Comparison of ENCODE assay signal across 21 cellular contexts in genomic region chr10:124227306-124228016, GRCh38.
A peak's percentile ranks its signal among the peaks of the same experiment; 100 is the strongest.
DNase-seq lines count a peak whose midpoint lies in the region; ATAC-seq and TF ChIP-seq lines count a peak whose summit lies in the region.
"Had no signal": no experiment of that assay in that cellular context is flagged by ENCODE, and none has a peak within 500 bp of the region (broad histone marks: within the 10 kb centered on the region; RNA-seq: fewer than 3 reads in every experiment).

No MANE protein-coding gene starts in this region.

- H3K36me3 ChIP-seq in adrenal gland (replicated peaks in 1 of 2): no peaks in the 10 kb centered on the region
- H3K36me3 ChIP-seq: BLaER1 had no signal

- no peaks in the 10 kb centered on the region for H3K27me3 ChIP-seq in adrenal gland
- H3K27me3 ChIP-seq: BLaER1 had no signal

- TF ChIP-seq POLR2A in adrenal gland (IDR thresholded peaks at IDR 0.05): no peak

- no peak overlapping the region for H3K4me3 ChIP-seq in adrenal gland
- H3K4me3 ChIP-seq: A549, BLaER1 had no signal

- DNase-seq in activated CD8-positive, alpha-beta memory T cell treated with anti-CD3 and anti-CD28 coated beads, Interleukin-2, amount 10 ng/mL, durations not matched to agents 7 days and 5 days: no peak
- no peak for DNase-seq in activated CD8-positive, alpha-beta memory T cell treated with anti-CD3 and anti-CD28 coated beads, Interleukin-2, amount 50 U/mL, for 4 hours
- DNase-seq in NAMALWA (ENCODE audit: low spot score) (peak; percentile 47), adrenal gland (no peak), left cardiac atrium (no peak)
- DNase-seq in activated naive CD8-positive, alpha-beta T cell treated with anti-CD3 and anti-CD28 coated beads for 36 hours: no peak
- no peak for DNase-seq in natural killer cell treated with Interleukin-12 subunit alpha and Interleukin-12 subunit beta and Interleukin-15 and Interleukin-18, amount 100 ng/mL, for 72 hours (ENCODE audit: low spot score)
- DNase-seq: activated CD4-positive, alpha-beta T cell treated with anti-CD3 and anti-CD28 coated beads for 1 hour; activated naive CD4-positive, alpha-beta T cell treated with Interleukin-2 at 50 U/mL for 16 hours; kidney glomerular epithelial cell; NCI-H1694 treated with DMSO at 0.1 percent for 48 hours; NCI-H524 treated with DMSO at 0.1 percent for 48 hours; NK-92 treated with Interleukin-12 subunit alpha and Interleukin-12 subunit beta, amount 100 ng/mL, for 24 hours; SIG-M5; stimulated activated CD8-positive, alpha-beta memory T cell treated with anti-CD3 and anti-CD28 coated beads, Interleukin-4, amount 100 ng/mL, for 48 hours; SW 1271 had no signal

- CTCF ChIA-PET in activated CD8-positive, alpha-beta memory T cell treated with anti-CD3 and anti-CD28 coated beads, Interleukin-2, amount 10 ng/mL, durations not matched to agents 7 days and 5 days (lab: Charles Lee): no interaction called here

- intact Hi-C loops in adrenal gland (cut with DNase I) (no loop called here), left cardiac atrium (cut with DNase I) (no loop called here)

- no peaks in the 10 kb centered on the region for H3K9me3 ChIP-seq in adrenal gland (replicated peaks in 1 of 3)
- H3K9me3 ChIP-seq: BLaER1 had no signal

- H3K27ac Mint-ChIP-seq in activated CD8-positive, alpha-beta memory T cell treated with anti-CD3 and anti-CD28 coated beads, Interleukin-2, amount 10 ng/mL, durations not matched to agents 7 days and 5 days: peak overlapping the region; percentile 75
- peak overlapping the region; percentile 48 for H3K27ac Mint-ChIP-seq in activated naive CD8-positive, alpha-beta T cell treated with anti-CD3 and anti-CD28 coated beads for 36 hours
- H3K27ac Mint-ChIP-seq in natural killer cell treated with Interleukin-12 subunit alpha and Interleukin-12 subunit beta and Interleukin-15 and Interleukin-18, amount 100 ng/mL, for 72 hours: peak overlapping the region; percentile 87 to 96
- H3K27ac Mint-ChIP-seq: type B pancreatic cell had no signal

- 67 to 77% (median 76%) methylated on average over 11 of the region's 11 CpGs for WGBS in adrenal gland, 4 donors

- H3K36me3 Mint-ChIP-seq in activated CD8-positive, alpha-beta memory T cell treated with anti-CD3 and anti-CD28 coated beads, Interleukin-2, amount 10 ng/mL, durations not matched to agents 7 days and 5 days: peaks cover 22% of the 10 kb centered on the region
- H3K36me3 Mint-ChIP-seq in activated naive CD8-positive, alpha-beta T cell treated with anti-CD3 and anti-CD28 coated beads for 36 hours: peaks cover 10% of the 10 kb centered on the region
- peaks cover 26% of the 10 kb centered on the region for H3K36me3 Mint-ChIP-seq in natural killer cell treated with Interleukin-12 subunit alpha and Interleukin-12 subunit beta and Interleukin-15 and Interleukin-18, amount 100 ng/mL, for 72 hours

- H3K9me3 Mint-ChIP-seq in activated CD8-positive, alpha-beta memory T cell treated with anti-CD3 and anti-CD28 coated beads, Interleukin-2, amount 10 ng/mL, durations not matched to agents 7 days and 5 days (ENCODE audit: low read depth): peaks cover 32% of the 10 kb centered on the region
- H3K9me3 Mint-ChIP-seq in activated naive CD8-positive, alpha-beta T cell treated with anti-CD3 and anti-CD28 coated beads for 36 hours: peaks cover 32% of the 10 kb centered on the region
- H3K9me3 Mint-ChIP-seq in natural killer cell treated with Interleukin-12 subunit alpha and Interleukin-12 subunit beta and Interleukin-15 and Interleukin-18, amount 100 ng/mL, for 72 hours: peaks cover 18% of the 10 kb centered on the region

- H3K4me3 Mint-ChIP-seq in activated CD8-positive, alpha-beta memory T cell treated with anti-CD3 and anti-CD28 coated beads, Interleukin-2, amount 10 ng/mL, durations not matched to agents 7 days and 5 days: peak overlapping the region; percentile 14
- no peak overlapping the region for H3K4me3 Mint-ChIP-seq in activated naive CD8-positive, alpha-beta T cell treated with anti-CD3 and anti-CD28 coated beads for 36 hours
- peak overlapping the region; percentile 83 for H3K4me3 Mint-ChIP-seq in natural killer cell treated with Interleukin-12 subunit alpha and Interleukin-12 subunit beta and Interleukin-15 and Interleukin-18, amount 100 ng/mL, for 72 hours
- H3K4me3 Mint-ChIP-seq: type B pancreatic cell had no signal

- TF ChIP-seq CTCF in adrenal gland (IDR thresholded peaks at IDR 0.05): no peak

- H3K27ac ChIP-seq in adrenal gland: no peak overlapping the region
- H3K27ac ChIP-seq: A549, BLaER1 had no signal

- no peaks in the 10 kb centered on the region for H3K27me3 Mint-ChIP-seq in activated CD8-positive, alpha-beta memory T cell treated with anti-CD3 and anti-CD28 coated beads, Interleukin-2, amount 10 ng/mL, durations not matched to agents 7 days and 5 days
- H3K27me3 Mint-ChIP-seq in activated naive CD8-positive, alpha-beta T cell treated with anti-CD3 and anti-CD28 coated beads for 36 hours: peaks cover 3% of the 10 kb centered on the region
- H3K27me3 Mint-ChIP-seq in natural killer cell treated with Interleukin-12 subunit alpha and Interleukin-12 subunit beta and Interleukin-15 and Interleukin-18, amount 100 ng/mL, for 72 hours: peaks cover 0 to 9% of the 10 kb centered on the region in 2 donors

- H3K4me1 ChIP-seq in adrenal gland (replicated peaks in 1 of 2): peaks cover 0 to 2% of the 10 kb centered on the region in 2 donors
- H3K4me1 ChIP-seq: A549 had no signal

- ATAC-seq in activated CD8-positive, alpha-beta memory T cell treated with anti-CD3 and anti-CD28 coated beads, Interleukin-2, amount 10 ng/mL, durations not matched to agents 7 days and 5 days: no peak
- ATAC-seq in natural killer cell treated with Interleukin-12 subunit alpha and Interleukin-12 subunit beta and Interleukin-15 and Interleukin-18, amount 100 ng/mL, for 72 hours: no peak
- ATAC-seq in HG02623 (IDR thresholded peaks at IDR 0.05; ENCODE audit: unreplicated experiment) (no peak), left cardiac atrium (no peak)
- ATAC-seq: A549, Panc1 had no signal

- peaks cover 4% of the 10 kb centered on the region for H3K4me1 Mint-ChIP-seq in activated CD8-positive, alpha-beta memory T cell treated with anti-CD3 and anti-CD28 coated beads, Interleukin-2, amount 10 ng/mL, durations not matched to agents 7 days and 5 days
- H3K4me1 Mint-ChIP-seq in activated naive CD8-positive, alpha-beta T cell treated with anti-CD3 and anti-CD28 coated beads for 36 hours: no peaks in the 10 kb centered on the region
- peaks cover 43 to 58% of the 10 kb centered on the region in 2 donors for H3K4me1 Mint-ChIP-seq in natural killer cell treated with Interleukin-12 subunit alpha and Interleukin-12 subunit beta and Interleukin-15 and Interleukin-18, amount 100 ng/mL, for 72 hours (ENCODE audit: low read depth in 2 of 2)
